ENCODE assay signal across 8 cellular contexts in genomic region chr4:74397748-74398426, GRCh38. TPM values are rescaled to one million over a fixed set of nuclear protein-coding genes. Genes with fewer than 3 reads are reported as not detected.
DNase-seq lines count a peak whose midpoint lies in the region; ATAC-seq and TF ChIP-seq lines count a peak whose summit lies in the region.

No MANE protein-coding gene starts in this region.

- no peaks in the 10 kb centered on the region for H3K36me3 Mint-ChIP-seq in activated CD8-positive, alpha-beta T cell treated with anti-CD3 and anti-CD28 coated beads, Interleukin-2, amount 10 ng/mL, durations not matched to agents 7 days and 5 days (ENCODE audit: low read depth)
- H3K36me3 Mint-ChIP-seq in naive thymus-derived CD8-positive, alpha-beta T cell, result no peaks in the 10 kb centered on the region
- no peaks in the 10 kb centered on the region for H3K36me3 Mint-ChIP-seq in glutamatergic neuron (ENCODE audit: unreplicated experiment)

- H3K4me3 Mint-ChIP-seq in activated CD8-positive, alpha-beta T cell treated with anti-CD3 and anti-CD28 coated beads, Interleukin-2, amount 10 ng/mL, durations not matched to agents 7 days and 5 days, result peak overlapping the region; percentile 90
- H3K4me3 Mint-ChIP-seq in naive thymus-derived CD8-positive, alpha-beta T cell, result peak overlapping the region; percentile 93 to 99 (median 98)
- no peak overlapping the region for H3K4me3 Mint-ChIP-seq in glutamatergic neuron (ENCODE audit: unreplicated experiment)

- ATAC-seq in HG02852 (IDR thresholded peaks at IDR 0.05; ENCODE audit: unreplicated experiment), result peak; percentile 66
- peak; percentile 84 for ATAC-seq in activated CD8-positive, alpha-beta T cell treated with anti-CD3 and anti-CD28 coated beads, Interleukin-2, amount 10 ng/mL, durations not matched to agents 7 days and 5 days
- peak; percentile 82 to 87 for ATAC-seq in naive thymus-derived CD8-positive, alpha-beta T cell

- H3K9me3 Mint-ChIP-seq in activated CD8-positive, alpha-beta T cell treated with anti-CD3 and anti-CD28 coated beads, Interleukin-2, amount 10 ng/mL, durations not matched to agents 7 days and 5 days (ENCODE audit: insufficient read depth), result no peaks in the 10 kb centered on the region
- peaks cover 0 to 3% (median 0%) of the 10 kb centered on the region in 9 donors for H3K9me3 Mint-ChIP-seq in naive thymus-derived CD8-positive, alpha-beta T cell
- no peaks in the 10 kb centered on the region for H3K9me3 Mint-ChIP-seq in glutamatergic neuron (ENCODE audit: unreplicated experiment)

- H3K27me3 ChIP-seq in dorsolateral prefrontal cortex, result no peaks in the 10 kb centered on the region

- DNase-seq in EL (peak; percentile 21), NCI-H526 (lab: John Stamatoyannopoulos, UW) (no peak), glutamatergic neuron (no peak), NCI-H345 treated with DMSO at 0.1 percent for 48 hours (lab: John Stamatoyannopoulos, UW; ENCODE audit: unreplicated experiment) (no peak), dorsolateral prefrontal cortex (no peak)
- no peak for DNase-seq in activated CD8-positive, alpha-beta T cell treated with anti-CD3 and anti-CD28 coated beads, Interleukin-2, amount 10 ng/mL, durations not matched to agents 7 days and 5 days
- DNase-seq in naive thymus-derived CD8-positive, alpha-beta T cell, result peak in 1 of 10 donors; percentile 44

- CTCF ChIA-PET in activated CD8-positive, alpha-beta T cell treated with anti-CD3 and anti-CD28 coated beads, Interleukin-2, amount 10 ng/mL, durations not matched to agents 7 days and 5 days (lab: Charles Lee), result interaction anchor here (0.6 to 1.5 kb wide), 5 partner anchors 9 to 226 kb away, joined by 3 to 5 read pairs (median 3); partner anchors contain the start of gene AREG

- H3K4me1 Mint-ChIP-seq in activated CD8-positive, alpha-beta T cell treated with anti-CD3 and anti-CD28 coated beads, Interleukin-2, amount 10 ng/mL, durations not matched to agents 7 days and 5 days (ENCODE audit: low read depth), result peaks cover 5% of the 10 kb centered on the region
- H3K4me1 Mint-ChIP-seq in naive thymus-derived CD8-positive, alpha-beta T cell, result peaks cover 0 to 13% (median 4%) of the 10 kb centered on the region in 4 donors
- no peaks in the 10 kb centered on the region for H3K4me1 Mint-ChIP-seq in glutamatergic neuron (ENCODE audit: low read depth, unreplicated experiment)

- H3K27ac ChIP-seq in dorsolateral prefrontal cortex, result no peak overlapping the region

- no peak for TF ChIP-seq CTCF in glutamatergic neuron (IDR thresholded peaks at IDR 0.05; ENCODE audit: partially characterized antibody, unreplicated experiment)
- no peak for TF ChIP-seq CTCF in dorsolateral prefrontal cortex (IDR thresholded peaks at IDR 0.05 in 54 of 56, conservative IDR thresholded peaks at IDR 0.05 in 2 of 56; ENCODE audit: low read depth in 1 of 56, partially characterized antibody in 56 of 56)

- intact Hi-C loops in dorsolateral prefrontal cortex (cut with DNase I), result no loop called here

- peak overlapping the region in 14 of 59 donors; percentile 3 to 41 (median 28) for H3K4me3 ChIP-seq in dorsolateral prefrontal cortex

- H3K27me3 Mint-ChIP-seq in activated CD8-positive, alpha-beta T cell treated with anti-CD3 and anti-CD28 coated beads, Interleukin-2, amount 10 ng/mL, durations not matched to agents 7 days and 5 days (ENCODE audit: low read depth), result peaks cover 5% of the 10 kb centered on the region
- no peaks in the 10 kb centered on the region for H3K27me3 Mint-ChIP-seq in naive thymus-derived CD8-positive, alpha-beta T cell
- H3K27me3 Mint-ChIP-seq in glutamatergic neuron (ENCODE audit: unreplicated experiment), result peaks cover 5% of the 10 kb centered on the region

- POLR2A ChIA-PET in activated CD8-positive, alpha-beta T cell treated with anti-CD3 and anti-CD28 coated beads, Interleukin-2, amount 10 ng/mL, durations not matched to agents 7 days and 5 days (lab: Charles Lee), result interaction anchor here (0.8 kb wide), 1 partner anchor 39 kb away, joined by 3 read pairs; no protein-coding TSS in a partner anchor
- POLR2A ChIA-PET in naive thymus-derived CD8-positive, alpha-beta T cell (lab: Charles Lee), result interaction anchor here (0.8 to 1.4 kb wide), 5 partner anchors 8 to 47 kb away, joined by 3 to 11 read pairs (median 3); partner anchors contain the start of gene AREG

- H3K27ac Mint-ChIP-seq in activated CD8-positive, alpha-beta T cell treated with anti-CD3 and anti-CD28 coated beads, Interleukin-2, amount 10 ng/mL, durations not matched to agents 7 days and 5 days, result peak overlapping the region; percentile 94
- peak overlapping the region; percentile 96 to 100 (median 99) for H3K27ac Mint-ChIP-seq in naive thymus-derived CD8-positive, alpha-beta T cell
- H3K27ac Mint-ChIP-seq in glutamatergic neuron (ENCODE audit: unreplicated experiment), result no peak overlapping the region

RNA-seq across cellular contexts. Expression of gene EREG, which starts 32.9 kb away (rescaled TPM):
- not detected for total RNA-seq in activated CD8-positive, alpha-beta T cell treated with anti-CD3 and anti-CD28 coated beads, Interleukin-2, amount 10 ng/mL, durations not matched to agents 7 days and 5 days
- total RNA-seq in naive thymus-derived CD8-positive, alpha-beta T cell, result not detected
- polyA plus RNA-seq in naive thymus-derived CD8-positive, alpha-beta T cell, result not detected
- total RNA-seq in glutamatergic neuron (ENCODE audit: unreplicated experiment) (not detected), dorsolateral prefrontal cortex (1 to 10 TPM in 2 of 120 experiments, under 1 TPM in 26, not detected in 92; 0.06 to 1.4 (median 0.25) TPM)

RNA-seq across cellular contexts. Expression of gene AREG, which starts 47.0 kb away (rescaled TPM):
- total RNA-seq in activated CD8-positive, alpha-beta T cell treated with anti-CD3 and anti-CD28 coated beads, Interleukin-2, amount 10 ng/mL, durations not matched to agents 7 days and 5 days, result not detected
- under 1 TPM; 0.47 to 0.52 TPM for total RNA-seq in naive thymus-derived CD8-positive, alpha-beta T cell
- polyA plus RNA-seq in naive thymus-derived CD8-positive, alpha-beta T cell, result 1 to 10 TPM in 2 of 3 donors, under 1 TPM in 1; 0.98 to 9.0 (median 2.2) TPM
- total RNA-seq in glutamatergic neuron (ENCODE audit: unreplicated experiment), result not detected
- total RNA-seq in dorsolateral prefrontal cortex, result 1 to 10 TPM in 2 of 120 experiments, under 1 TPM in 11, not detected in 107; 0.41 to 1.8 (median 0.79) TPM
